Comparison of ENCODE assay signal across 1 cellular context in genomic region chr14:104587641-104588040, GRCh38.
TF ChIP-seq lines count a peak whose summit lies in the region.

No MANE protein-coding gene starts in this region.

TF ChIP-seq in GM23338, 12 proteins besides CTCF, POLR2A, EP300 and RAD21 (continued from another document):
- TF ChIP-seq ZNF462 (CRISPR knock-in tag; IDR thresholded peaks at IDR 0.05), result no peak
- TF ChIP-seq STAT1 (IDR thresholded peaks at IDR 0.05; ENCODE audit: unreplicated experiment), result no peak
- no peak for TF ChIP-seq POLR2AphosphoS5 (IDR thresholded peaks at IDR 0.05; ENCODE audit: low read depth)
- no peak for TF ChIP-seq CREB1 (CRISPR knock-in tag; IDR thresholded peaks at IDR 0.05; ENCODE audit: low read depth)
- TF ChIP-seq REST (IDR thresholded peaks at IDR 0.05; ENCODE audit: unreplicated experiment), result no peak
- TF ChIP-seq JUNB (IDR thresholded peaks at IDR 0.05; ENCODE audit: unreplicated experiment), result no peak
